ENCODE assay signal across 19 cellular contexts in genomic region chr2:198017068-198017467, GRCh38.
A peak's percentile ranks its signal among the peaks of the same experiment; 100 is the strongest.
DNase-seq lines count a peak whose midpoint lies in the region; ATAC-seq and TF ChIP-seq lines count a peak whose summit lies in the region.
"Had no signal": no experiment of that assay in that cellular context is flagged by ENCODE, and none has a peak within 500 bp of the region (broad histone marks: within the 10 kb centered on the region; RNA-seq: fewer than 3 reads in every experiment).

No MANE protein-coding gene starts in this region.

- intact Hi-C loops in activated CD4-positive, alpha-beta T cell treated with anti-CD3 and anti-CD28 coated beads for 36 hours (cut with DNase I, micrococcal nuclease) = no loop called here
- intact Hi-C loops in activated CD4-positive, alpha-beta T cell treated with anti-CD3 and anti-CD28 coated beads, Interleukin-2, amount 10 ng/mL, durations not matched to agents 24 days and 14 days (cut with micrococcal nuclease) = no loop called here

- no peak for DNase-seq in activated CD4-positive, alpha-beta T cell treated with anti-CD3 and anti-CD28 coated beads for 36 hours
- DNase-seq in activated CD4-positive, alpha-beta T cell treated with anti-CD3 and anti-CD28 coated beads, Interleukin-2, amount 10 ng/mL, durations not matched to agents 24 days and 14 days = no peak
- peak; percentile 28 for DNase-seq in NCI-H69 (lab: John Stamatoyannopoulos, UW)
- DNase-seq in superior temporal gyrus (ENCODE audit: extremely low spot score) = no peak
- DNase-seq: 8988T; ACHN; AML-193; C1 segment of cervical spinal cord; CD8-positive, alpha-beta T cell; DMS 273 treated with DMSO at 0.1 percent for 48 hours; DMS79; EL; GDM1; H9 had no signal

- H3K4me1 Mint-ChIP-seq in activated CD4-positive, alpha-beta T cell treated with anti-CD3 and anti-CD28 coated beads for 36 hours = peaks cover 48% of the 10 kb centered on the region
- H3K4me1 Mint-ChIP-seq in activated CD4-positive, alpha-beta T cell treated with anti-CD3 and anti-CD28 coated beads, Interleukin-2, amount 10 ng/mL, durations not matched to agents 24 days and 14 days = peaks cover 12% of the 10 kb centered on the region
- H3K4me1 Mint-ChIP-seq: H9 had no signal

- TF ChIP-seq CTCF in parathyroid adenoma (IDR thresholded peaks at IDR 0.05) = no peak

- CTCF ChIA-PET in activated CD4-positive, alpha-beta T cell treated with anti-CD3 and anti-CD28 coated beads for 36 hours (lab: Charles Lee) = interaction anchor here (1.3 kb wide), 1 partner anchor 13 kb away, joined by 3 read pairs; no protein-coding TSS in a partner anchor

- POLR2A ChIA-PET in activated CD4-positive, alpha-beta T cell treated with anti-CD3 and anti-CD28 coated beads for 36 hours (lab: Charles Lee) = no interaction called here

- no peak overlapping the region for H2AFZ ChIP-seq in parathyroid adenoma
- H2AFZ ChIP-seq: GM23338 had no signal

- peaks cover 28% of the 10 kb centered on the region for H3K79me2 ChIP-seq in parathyroid adenoma

- no peaks in the 10 kb centered on the region for H3K9me3 ChIP-seq in parathyroid adenoma (ENCODE audit: control insufficient read depth, low read length)
- H3K9me3 ChIP-seq: A549 had no signal

- H3K9me3 Mint-ChIP-seq in activated CD4-positive, alpha-beta T cell treated with anti-CD3 and anti-CD28 coated beads for 36 hours (ENCODE audit: low read depth) = peaks cover 11% of the 10 kb centered on the region
- peaks cover 9% of the 10 kb centered on the region for H3K9me3 Mint-ChIP-seq in activated CD4-positive, alpha-beta T cell treated with anti-CD3 and anti-CD28 coated beads, Interleukin-2, amount 10 ng/mL, durations not matched to agents 24 days and 14 days
- H3K9me3 Mint-ChIP-seq: GM23338, H9 had no signal

- H3K36me3 ChIP-seq in parathyroid adenoma (ENCODE audit: control insufficient read depth, insufficient read depth, low read length) = no peaks in the 10 kb centered on the region

- no peak overlapping the region for H3K4me3 ChIP-seq in parathyroid adenoma (ENCODE audit: low read depth, low read length)
- H3K4me3 ChIP-seq: A549, GM23338 had no signal

- no peak overlapping the region for H3K4me3 Mint-ChIP-seq in activated CD4-positive, alpha-beta T cell treated with anti-CD3 and anti-CD28 coated beads for 36 hours
- no peak overlapping the region for H3K4me3 Mint-ChIP-seq in activated CD4-positive, alpha-beta T cell treated with anti-CD3 and anti-CD28 coated beads, Interleukin-2, amount 10 ng/mL, durations not matched to agents 24 days and 14 days
- H3K4me3 Mint-ChIP-seq: CD8-positive, alpha-beta T cell; GM23338; H9 had no signal

- no peaks in the 10 kb centered on the region for H3K27me3 ChIP-seq in parathyroid adenoma (ENCODE audit: control insufficient read depth, insufficient read depth, low read length)

- no peak overlapping the region for H3K9ac ChIP-seq in parathyroid adenoma

- ATAC-seq in activated CD4-positive, alpha-beta T cell treated with anti-CD3 and anti-CD28 coated beads for 36 hours = no peak
- ATAC-seq in HG03045 (IDR thresholded peaks at IDR 0.05; ENCODE audit: unreplicated experiment) = no peak
- ATAC-seq: A549; CD8-positive, alpha-beta T cell; GM23338; HCT116 had no signal

- H3K27ac ChIP-seq in parathyroid adenoma = peak overlapping the region; percentile 60
- H3K27ac ChIP-seq: A549 had no signal

- no peaks in the 10 kb centered on the region for H3K27me3 Mint-ChIP-seq in activated CD4-positive, alpha-beta T cell treated with anti-CD3 and anti-CD28 coated beads for 36 hours
- no peaks in the 10 kb centered on the region for H3K27me3 Mint-ChIP-seq in activated CD4-positive, alpha-beta T cell treated with anti-CD3 and anti-CD28 coated beads, Interleukin-2, amount 10 ng/mL, durations not matched to agents 24 days and 14 days

- H3K4me1 ChIP-seq in parathyroid adenoma = peaks cover 25% of the 10 kb centered on the region
- H3K4me1 ChIP-seq: A549 had no signal

- peak overlapping the region; percentile 15 for H3K27ac Mint-ChIP-seq in activated CD4-positive, alpha-beta T cell treated with anti-CD3 and anti-CD28 coated beads for 36 hours
- no peak overlapping the region for H3K27ac Mint-ChIP-seq in activated CD4-positive, alpha-beta T cell treated with anti-CD3 and anti-CD28 coated beads, Interleukin-2, amount 10 ng/mL, durations not matched to agents 24 days and 14 days
- H3K27ac Mint-ChIP-seq: CD8-positive, alpha-beta T cell; GM23338; H9 had no signal

- peaks cover 6% of the 10 kb centered on the region for H3K36me3 Mint-ChIP-seq in activated CD4-positive, alpha-beta T cell treated with anti-CD3 and anti-CD28 coated beads for 36 hours (ENCODE audit: low read depth)
- peaks cover 3% of the 10 kb centered on the region for H3K36me3 Mint-ChIP-seq in activated CD4-positive, alpha-beta T cell treated with anti-CD3 and anti-CD28 coated beads, Interleukin-2, amount 10 ng/mL, durations not matched to agents 24 days and 14 days (ENCODE audit: low read depth)
- H3K36me3 Mint-ChIP-seq: CD8-positive, alpha-beta T cell had no signal

- H3K4me2 ChIP-seq in parathyroid adenoma (ENCODE audit: low read length) = peak overlapping the region; percentile 19
- H3K4me2 ChIP-seq: A549, GM23338 had no signal
